In the genomic region with DNA sequence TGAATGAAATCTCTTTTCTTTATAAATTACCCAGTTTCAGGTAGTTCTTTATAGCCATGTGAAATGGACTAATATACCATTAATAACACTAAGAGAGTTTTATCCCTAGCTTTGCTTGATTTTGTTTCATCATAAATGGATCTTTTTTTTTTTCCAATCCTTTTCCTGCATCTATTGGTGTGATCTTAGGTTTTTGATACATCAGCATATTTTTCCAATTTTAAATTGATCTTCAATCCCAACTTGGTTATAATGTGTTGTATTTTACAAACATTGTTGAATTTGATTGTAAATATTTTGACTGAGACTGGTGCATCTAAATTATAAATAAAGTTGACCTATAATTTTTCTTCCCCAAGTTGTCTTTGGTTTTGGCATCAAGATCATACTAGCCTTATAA, we compare ENCODE assay signal across 21 cellular contexts. TPM values are rescaled to one million over a fixed set of nuclear protein-coding genes. Genes with fewer than 3 reads are reported as not detected.
DNase-seq lines count a peak whose midpoint lies in the region; ATAC-seq, FAIRE-seq and TF ChIP-seq lines count a peak whose summit lies in the region.
"Had no signal": no experiment of that assay in that cellular context is flagged by ENCODE, and none has a peak within 500 bp of the region (broad histone marks: within the 10 kb centered on the region; RNA-seq: fewer than 3 reads in every experiment).

No MANE protein-coding gene starts in this region.

- H3K79me2 ChIP-seq in H1 (ENCODE audit: control insufficient read depth in 1 of 2, insufficient read depth in 2 of 2, low read length in 2 of 2) = peaks cover 0 to 4% of the 10 kb centered on the region in 2 experiments; a peak in 2 of 4 replicates

- H3K23me2 ChIP-seq in H1 (ENCODE audit: low read depth, low read length) = no peaks in the 10 kb centered on the region

- TF ChIP-seq CTCF in A549 (IDR thresholded peaks at IDR 0.05) = no peak
- no peak for TF ChIP-seq CTCF in IMR-90 (conservative IDR thresholded peaks at IDR 0.05; ENCODE audit: low read depth, low read length)
- no peak for TF ChIP-seq CTCF in H1 (IDR thresholded peaks at IDR 0.05; ENCODE audit: control extremely low read depth in 1 of 3, insufficient read depth in 1 of 3, low read depth in 1 of 3, low read length in 3 of 3)

- H3K27me3 ChIP-seq in IMR-90 (ENCODE audit: control insufficient read depth, insufficient read depth, low read length) (no peaks in the 10 kb centered on the region), H1 (replicated peaks in 1 of 4; ENCODE audit: control insufficient read depth in 3 of 4, extremely low read depth in 1 of 4, insufficient read depth in 3 of 4, low read length in 3 of 4) (no peaks in the 10 kb centered on the region)
- H3K27me3 ChIP-seq: BLaER1 treated with 17β-estradiol and CSF1 and Interleukin-3, amounts not matched to agents 10 nM and 100 nM had no signal

- no peak overlapping the region for H3K27ac Mint-ChIP-seq in activated naive CD4-positive, alpha-beta T cell treated with anti-CD3 and anti-CD28 coated beads for 36 hours
- H3K27ac Mint-ChIP-seq: B cell; CD4-positive, alpha-beta T cell; CD8-positive, alpha-beta T cell had no signal

- H3K4me1 Mint-ChIP-seq in activated naive CD4-positive, alpha-beta T cell treated with anti-CD3 and anti-CD28 coated beads for 36 hours (ENCODE audit: low read depth) = peaks cover 4% of the 10 kb centered on the region

- H2BK20ac ChIP-seq in IMR-90 (ENCODE audit: low read depth, low read length) (no peak overlapping the region), H1 (ENCODE audit: low read length) (no peak overlapping the region)

- H2BK5ac ChIP-seq in IMR-90 (ENCODE audit: low read depth, low read length, poor library complexity, severe bottlenecking) (no peak overlapping the region), H1 (ENCODE audit: low read depth, low read length) (no peak overlapping the region)

- no peak overlapping the region for H4K5ac ChIP-seq in IMR-90 (ENCODE audit: low read depth, low read length)
- no peak overlapping the region for H4K5ac ChIP-seq in H1 (ENCODE audit: insufficient read length, low read depth, low read length)

- TF ChIP-seq EP300 in A549 (IDR thresholded peaks at IDR 0.05) (no peak), H1 (IDR thresholded peaks at IDR 0.05; ENCODE audit: borderline replicate concordance in 1 of 2, low read depth in 2 of 2, low read length in 2 of 2) (no peak)

- H3K27ac ChIP-seq in A549 (no peak overlapping the region), IMR-90 (ENCODE audit: insufficient read depth, low read length) (no peak overlapping the region), H1 (ENCODE audit: low read depth, low read length) (no peak overlapping the region)
- H3K27ac ChIP-seq: BLaER1 treated with 17β-estradiol and CSF1 and Interleukin-3, amounts not matched to agents 10 nM and 100 nM; C4-2B had no signal

- intact Hi-C loops in IMR-90 (cut with micrococcal nuclease) = no loop called here
- intact Hi-C loops in activated naive CD4-positive, alpha-beta T cell treated with anti-CD3 and anti-CD28 coated beads for 36 hours (cut with micrococcal nuclease) = loop anchor here (10.0 kb wide), 1 partner anchor 633 kb away; a partner anchor contains a TSS

- no peak for TF ChIP-seq RAD21 in A549 (conservative IDR thresholded peaks at IDR 0.05 in 1 of 2, IDR thresholded peaks at IDR 0.05 in 1 of 2)
- no peak for TF ChIP-seq RAD21 in IMR-90 (IDR thresholded peaks at IDR 0.05; ENCODE audit: low read length)
- TF ChIP-seq RAD21 in H1 (IDR thresholded peaks at IDR 0.05 in 1 of 2, conservative IDR thresholded peaks at IDR 0.05 in 1 of 2; ENCODE audit: low read depth in 2 of 2, low read length in 2 of 2) = no peak

- H2AK5ac ChIP-seq in IMR-90 (ENCODE audit: low read depth, low read length) (no peak overlapping the region), H1 (ENCODE audit: low read depth, low read length) (no peak overlapping the region)

- no peaks in the 10 kb centered on the region for H3K27me3 Mint-ChIP-seq in activated naive CD4-positive, alpha-beta T cell treated with anti-CD3 and anti-CD28 coated beads for 36 hours (ENCODE audit: low read depth)
- H3K27me3 Mint-ChIP-seq: B cell; CD4-positive, alpha-beta T cell had no signal

- peaks cover 4% of the 10 kb centered on the region; the same call in 1 of the 3 replicates for H3K4me1 ChIP-seq in A549
- H3K4me1 ChIP-seq in IMR-90 (ENCODE audit: control insufficient read depth, insufficient read depth, low read length) = no peaks in the 10 kb centered on the region
- H3K4me1 ChIP-seq in H1 (replicated peaks in 1 of 4; ENCODE audit: control insufficient read depth in 3 of 4, insufficient read depth in 4 of 4, low read length in 3 of 4) = peaks cover 0 to 3% (median under 1%) of the 10 kb centered on the region in 4 experiments; a peak in 3 of 7 replicates
- H3K4me1 ChIP-seq: Caco-2 had no signal

- DNase-seq in A549 (ENCODE audit: low read depth in 1 of 2, low spot score in 1 of 2) (no peak), IMR-90 (no peak), H1 (ENCODE audit: low read depth in 1 of 2, low spot score in 2 of 2) (no peak)
- no peak for DNase-seq in activated naive CD4-positive, alpha-beta T cell treated with anti-CD3 and anti-CD28 coated beads for 36 hours
- no peak for DNase-seq in activated CD4-positive, alpha-beta T cell treated with anti-CD3 and anti-CD28 coated beads for 48 hours
- DNase-seq: 8988T; AML-193; Caco-2; Calu3; CD4-positive, alpha-beta T cell; CD8-positive, alpha-beta T cell; DMS79 treated with DMSO at 0.1 percent for 48 hours; GF-D8 had no signal

- POLR2A ChIA-PET in A549 (lab: Yijun Ruan, JAX) (no interaction called here), IMR-90 (lab: Charles Lee; ENCODE audit: unreplicated experiment) (no interaction called here), H1 (lab: Charles Lee; ENCODE audit: partially characterized antibody) (no interaction called here)

- H2AK9ac ChIP-seq in IMR-90 (replicated peaks; ENCODE audit: low read depth, low read length, poor library complexity) = no peak overlapping the region

- no peak for TF ChIP-seq POLR2A in A549 (IDR thresholded peaks at IDR 0.05; ENCODE audit: low read length)
- TF ChIP-seq POLR2A in IMR-90 (IDR thresholded peaks at IDR 0.05; ENCODE audit: low read depth, low read length) = no peak
- no peak for TF ChIP-seq POLR2A in H1 (IDR thresholded peaks at IDR 0.05; ENCODE audit: control extremely low read depth in 1 of 2, low read depth in 2 of 2, low read length in 2 of 2)

- H3K36me3 ChIP-seq in IMR-90 (ENCODE audit: control insufficient read depth, insufficient read depth, low read length) (no peaks in the 10 kb centered on the region), H1 (ENCODE audit: control insufficient read depth in 2 of 4, insufficient read depth in 4 of 4, low read length in 3 of 4) (peaks cover 0 to 4% (median 0%) of the 10 kb centered on the region in 4 experiments; a peak in 2 of 8 replicates)

- no TSS peak for BruUV-seq in IMR-90 (replicated peaks; lab: Mats Ljungman, UMichigan)

- no peaks in the 10 kb centered on the region for H4K20me1 ChIP-seq in IMR-90 (ENCODE audit: insufficient read depth, low read length)
- H4K20me1 ChIP-seq in H1 (replicated peaks in 1 of 2; ENCODE audit: control insufficient read depth in 1 of 2, insufficient read depth in 2 of 2, low read length in 2 of 2) = no peaks in the 10 kb centered on the region

- H3K4me2 ChIP-seq in A549 (no peak overlapping the region), IMR-90 (ENCODE audit: low read depth, low read length) (no peak overlapping the region), H1 (ENCODE audit: insufficient read depth in 1 of 2, low read depth in 2 of 2, low read length in 2 of 2) (no peak overlapping the region)
- H3K4me2 ChIP-seq: BLaER1 treated with 17β-estradiol and CSF1 and Interleukin-3, amounts not matched to agents 10 nM and 100 nM had no signal

- H3K4me3 ChIP-seq in A549 = no peak overlapping the region
- H3K4me3 ChIP-seq in IMR-90 (ENCODE audit: insufficient read depth, low read depth, low read length) = no peak overlapping the region
- H3K4me3 ChIP-seq in H1 (ENCODE audit: extremely low read depth in 1 of 4, insufficient read depth in 2 of 4, low read depth in 3 of 4, low read length in 4 of 4) = no peak overlapping the region
- H3K4me3 ChIP-seq: BLaER1 treated with 17β-estradiol and CSF1 and Interleukin-3, amounts not matched to agents 10 nM and 100 nM had no signal

- H2BK120ac ChIP-seq in IMR-90 (ENCODE audit: low read depth, low read length) (no peak overlapping the region), H1 (replicated peaks; ENCODE audit: low read depth, low read length) (no peak overlapping the region)

- H2AFZ ChIP-seq in IMR-90 (replicated peaks; ENCODE audit: low read length, poor library complexity) (no peak overlapping the region), H1 (ENCODE audit: low read length) (no peak overlapping the region)

- H3K4me3 Mint-ChIP-seq in activated naive CD4-positive, alpha-beta T cell treated with anti-CD3 and anti-CD28 coated beads for 36 hours = no peak overlapping the region
- H3K4me3 Mint-ChIP-seq: B cell; CD4-positive, alpha-beta T cell; CD8-positive, alpha-beta T cell had no signal

- H3K56ac ChIP-seq in IMR-90 (ENCODE audit: extremely low read depth, insufficient read depth, low read length) (no peak overlapping the region), H1 (replicated peaks; ENCODE audit: insufficient read length, low read depth, low read length) (no peak overlapping the region)

- H2BK12ac ChIP-seq in H1 (ENCODE audit: low read depth, low read length) = no peak overlapping the region

- H2BK15ac ChIP-seq in IMR-90 (ENCODE audit: low read depth, low read length) = no peak overlapping the region
- no peak overlapping the region for H2BK15ac ChIP-seq in H1 (ENCODE audit: low read length)

- H3K9ac ChIP-seq in IMR-90 (ENCODE audit: low read depth, low read length) (no peak overlapping the region), H1 (replicated peaks in 1 of 4; ENCODE audit: extremely low read depth in 1 of 4, low read depth in 3 of 4, low read length in 3 of 4) (no peak overlapping the region)
- H3K9ac ChIP-seq: BLaER1 treated with 17β-estradiol and CSF1 and Interleukin-3, amounts not matched to agents 10 nM and 100 nM had no signal

- H3K18ac ChIP-seq in IMR-90 (ENCODE audit: low read depth, low read length) = no peak overlapping the region
- H3K18ac ChIP-seq in H1 (ENCODE audit: extremely low read depth, low read length) = no peak overlapping the region

- H3K23ac ChIP-seq in IMR-90 (ENCODE audit: low read depth, low read length) = no peak overlapping the region
- H3K23ac ChIP-seq in H1 (ENCODE audit: insufficient read length) = no peak overlapping the region

- dilution Hi-C loops in IMR-90 (cut with HindIII; ENCODE audit: low sequenced_read_pairs, unreplicated experiment) = no loop called here

- no peak overlapping the region for H3K14ac ChIP-seq in IMR-90 (replicated peaks; ENCODE audit: low read depth, low read length)
- no peak overlapping the region for H3K14ac ChIP-seq in H1 (ENCODE audit: insufficient read length)

- H3K4ac ChIP-seq in IMR-90 (ENCODE audit: low read depth, low read length) (no peak overlapping the region), H1 (replicated peaks; ENCODE audit: insufficient read length, low read depth, low read length) (no peak overlapping the region)

- H4K91ac ChIP-seq in IMR-90 (ENCODE audit: insufficient read depth, low read depth, low read length) = no peak overlapping the region
- H4K91ac ChIP-seq in H1 (replicated peaks; ENCODE audit: insufficient read length, low read length) = no peak overlapping the region

- FAIRE-seq in A549 (lab: Jason Lieb, UNC) = no peak
- FAIRE-seq in H1 (lab: Jason Lieb, UNC) = no peak
- FAIRE-seq: A204.1, D721Med, G401.6, GM12891, GM19239 had no signal

- peaks cover under 1 to 6% of the 10 kb centered on the region in 2 experiments; a peak in 3 of 4 replicates for H3K79me1 ChIP-seq in IMR-90 (ENCODE audit: low read depth in 1 of 2, low read length in 2 of 2)
- H3K79me1 ChIP-seq in H1 (ENCODE audit: low read depth, low read length) = no peaks in the 10 kb centered on the region

- no peak overlapping the region for H4K8ac ChIP-seq in IMR-90 (ENCODE audit: low read depth in 2 of 2, low read length in 2 of 2)
- H4K8ac ChIP-seq in H1 (ENCODE audit: extremely low read depth, insufficient read depth, low read length) = no peak overlapping the region

- CTCF ChIA-PET in A549 (lab: Yijun Ruan, JAX) (no interaction called here), IMR-90 (lab: Yijun Ruan, JAX) (no interaction called here), H1 (lab: Charles Lee; ENCODE audit: partially characterized antibody) (no interaction called here)
- CTCF ChIA-PET in activated naive CD4-positive, alpha-beta T cell treated with anti-CD3 and anti-CD28 coated beads for 36 hours (lab: Charles Lee) = no interaction called here

- H3K9me3 ChIP-seq in A549 = no peaks in the 10 kb centered on the region
- H3K9me3 ChIP-seq in IMR-90 (ENCODE audit: control insufficient read depth, insufficient read depth, low read length) = no peaks in the 10 kb centered on the region
- no peaks in the 10 kb centered on the region for H3K9me3 ChIP-seq in H1 (ENCODE audit: insufficient read depth in 2 of 2, low read depth in 1 of 2, low read length in 1 of 2)
- H3K9me3 ChIP-seq: Caco-2 had no signal

- H3K9me3 Mint-ChIP-seq in activated naive CD4-positive, alpha-beta T cell treated with anti-CD3 and anti-CD28 coated beads for 36 hours = no peaks in the 10 kb centered on the region
- H3K9me3 Mint-ChIP-seq: CD4-positive, alpha-beta T cell; CD8-positive, alpha-beta T cell had no signal

- in situ Hi-C loops in IMR-90 (cut with MboI; ENCODE audit: low sequenced_read_pairs) = loop anchor here (25.0 kb wide), 2 partner anchors 449 to 626 kb away; a partner anchor contains a TSS

- no peaks in the 10 kb centered on the region for H3K9me1 ChIP-seq in IMR-90 (ENCODE audit: insufficient read depth, low read length)

- ATAC-seq in A549 (no peak), IMR-90 (ENCODE audit: low read depth) (no peak)
- ATAC-seq: CD8-positive, alpha-beta T cell had no signal

- peaks cover 13% of the 10 kb centered on the region for H3K36me3 Mint-ChIP-seq in activated naive CD4-positive, alpha-beta T cell treated with anti-CD3 and anti-CD28 coated beads for 36 hours (ENCODE audit: low read depth)

RNA-seq across cellular contexts. Expression of a gene that starts 4.3 kb away (rescaled TPM):
- polyA plus RNA-seq in A549 (2011; rRNA removed) (31.9 and 39.5 TPM in 2 replicates), A549 (2017; fragmentation: RNase III; extraction: RNeasy Plus Mini Kit Qiagen cat#74134 plus additional on column Dnase treatment) (23.8 to 25.0 TPM (median 24.4 TPM) in 3 replicates), IMR-90 (2012; rRNA removed) (26.0 and 26.9 TPM in 2 replicates), H1 (2011; rRNA removed) (10.7 and 13.8 TPM in 2 replicates)
- 10.4 and 11.1 TPM in 2 replicates for polyA plus RNA-seq in A549 (2012; cell fraction: cytosol; rRNA removed)
- 5.6 and 10.9 TPM in 2 replicates for polyA plus RNA-seq in A549 (2012; cell fraction: nucleus; rRNA removed)
- 7.7 and 12.7 TPM in 2 replicates for polyA minus RNA-seq in A549 (2011; rRNA and poly(A)+ RNA removed)
- 29.6 and 45.3 TPM in 2 replicates for total RNA-seq in IMR-90 (2012; rRNA removed)
- polyA plus RNA-seq in IMR-90 (2012; cell fraction: cytosol; rRNA removed) = 10.5 and 15.2 TPM in 2 replicates
- polyA plus RNA-seq in IMR-90 (2012; cell fraction: nucleus; rRNA removed; ENCODE audit: low replicate concordance) = 10.7 and 23.7 TPM in 2 replicates
- 31.6 and 31.8 TPM in 2 replicates for total RNA-seq in H1 (2021; fragmentation: NEBNext Ultra II Directional; extraction: Animal tissue kit (Norgen Biotek cat#: 25700))
- polyA plus RNA-seq in H1 (2011; cell fraction: cytosol; rRNA removed) = 18.4 TPM
- polyA plus RNA-seq in H1 (2011; cell fraction: nucleus; rRNA removed) = 18.5 TPM
- 19.4 to 28.4 TPM (median 23.4 TPM) in 4 replicates for polyA plus RNA-seq in H1 (2012, experiment 1 of 2)
- 3.7 TPM for polyA plus RNA-seq in H1 (2012, experiment 2 of 2)
- polyA plus RNA-seq in H1 (2013, experiment 1 of 2) = 21.3 TPM
- 20.9 TPM for polyA plus RNA-seq in H1 (2013, experiment 2 of 2)
- 11.0 and 14.6 TPM in 2 replicates for polyA minus RNA-seq in H1 (2011; rRNA and poly(A)+ RNA removed)
- polyA minus RNA-seq in H1 (2011; cell fraction: cytosol; rRNA and poly(A)+ RNA removed) = 7.4 TPM
- polyA minus RNA-seq in H1 (2011; cell fraction: nucleus; rRNA and poly(A)+ RNA removed) = 30.4 TPM
- total RNA-seq in activated naive CD4-positive, alpha-beta T cell treated with anti-CD3 and anti-CD28 coated beads for 36 hours = 10 to 100 TPM; 36.7 to 37.5 TPM

RNA-seq across cellular contexts. Expression of a gene that starts 12.1 kb away (rescaled TPM):
- 7.0 and 8.7 TPM in 2 replicates for polyA plus RNA-seq in A549 (2011; rRNA removed)
- polyA plus RNA-seq in A549 (2012; cell fraction: cytosol; rRNA removed) = 0.98 and 1.0 TPM in 2 replicates
- polyA plus RNA-seq in A549 (2012; cell fraction: nucleus; rRNA removed) = 0.55 and 0.89 TPM in 2 replicates
- 3.3 to 3.6 TPM (median 3.3 TPM) in 3 replicates for polyA plus RNA-seq in A549 (2017; fragmentation: RNase III; extraction: RNeasy Plus Mini Kit Qiagen cat#74134 plus additional on column Dnase treatment)
- 3.2 and 4.5 TPM in 2 replicates for polyA minus RNA-seq in A549 (2011; rRNA and poly(A)+ RNA removed)
- total RNA-seq in IMR-90 (2012; rRNA removed) = 3.8 and 7.5 TPM in 2 replicates
- polyA plus RNA-seq in IMR-90 (2012; rRNA removed) = 2.4 and 3.4 TPM in 2 replicates
- 0.44 and 0.51 TPM in 2 replicates for polyA plus RNA-seq in IMR-90 (2012; cell fraction: cytosol; rRNA removed)
- polyA plus RNA-seq in IMR-90 (2012; cell fraction: nucleus; rRNA removed; ENCODE audit: low replicate concordance) = 0.38 and 3.1 TPM in 2 replicates
- 24.6 and 25.4 TPM in 2 replicates for total RNA-seq in H1 (2021; fragmentation: NEBNext Ultra II Directional; extraction: Animal tissue kit (Norgen Biotek cat#: 25700))
- polyA plus RNA-seq in H1 (2011; rRNA removed) = 2.1 and 3.3 TPM in 2 replicates
- 5.3 TPM for polyA plus RNA-seq in H1 (2011; cell fraction: cytosol; rRNA removed)
- 3.2 TPM for polyA plus RNA-seq in H1 (2011; cell fraction: nucleus; rRNA removed)
- 8.3 to 20.3 TPM (median 10.4 TPM) in 4 replicates for polyA plus RNA-seq in H1 (2012, experiment 1 of 2)
- polyA plus RNA-seq in H1 (2012, experiment 2 of 2) = 0.39 TPM
- polyA plus RNA-seq in H1 (2013, experiment 1 of 2) = 9.2 TPM
- 9.4 TPM for polyA plus RNA-seq in H1 (2013, experiment 2 of 2)
- polyA minus RNA-seq in H1 (2011; rRNA and poly(A)+ RNA removed) = 9.0 and 14.6 TPM in 2 replicates
- 4.6 TPM for polyA minus RNA-seq in H1 (2011; cell fraction: cytosol; rRNA and poly(A)+ RNA removed)
- polyA minus RNA-seq in H1 (2011; cell fraction: nucleus; rRNA and poly(A)+ RNA removed) = 19.8 TPM
- 10 to 100 TPM; 12.3 to 12.5 TPM for total RNA-seq in activated naive CD4-positive, alpha-beta T cell treated with anti-CD3 and anti-CD28 coated beads for 36 hours
